Comparison of ENCODE assay signal across 7 cellular contexts in the genomic region with DNA sequence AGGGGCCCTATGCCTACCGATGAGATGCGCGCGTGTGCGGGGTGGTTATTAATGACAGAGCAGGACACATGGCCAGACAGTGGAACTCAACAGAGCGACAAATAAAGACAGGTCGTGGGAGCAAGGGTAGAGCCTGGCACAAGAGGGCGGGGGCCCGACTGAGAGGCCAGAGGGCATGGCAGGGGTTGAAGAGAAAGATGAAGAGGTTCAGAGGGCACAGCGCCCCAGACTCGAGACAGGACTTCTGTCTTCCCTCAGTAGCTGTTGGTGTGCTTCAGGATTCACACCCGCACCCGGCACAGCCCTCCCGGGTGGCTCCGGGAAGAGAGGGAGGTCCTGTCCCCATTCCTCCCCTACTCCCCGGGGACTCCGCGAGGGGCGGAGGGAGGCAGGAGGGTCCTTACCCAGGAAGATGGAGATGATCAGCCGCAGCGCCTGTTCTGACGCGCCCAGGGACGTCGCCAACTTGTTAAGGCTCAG. TPM values are rescaled to one million over a fixed set of nuclear protein-coding genes. Genes with fewer than 3 reads are reported as not detected.
DNase-seq lines count a peak whose midpoint lies in the region; ATAC-seq and TF ChIP-seq lines count a peak whose summit lies in the region.

No MANE protein-coding gene starts in this region.

- DNase-seq in GM06990 (ENCODE audit: extremely low read depth, insufficient read length) (no peak), NAMALWA (ENCODE audit: low spot score) (peak; percentile 67), adrenal gland (peak in 3 of 7 donors; percentile 29 to 62 (median 36)), iPS-NIHi7 (ENCODE audit: extremely low spot score) (peak; percentile 77)
- DNase-seq in stimulated activated naive CD8-positive, alpha-beta T cell treated with anti-CD3 and anti-CD28 coated beads, Interleukin-15, amount 100 ng/mL, for 72 hours = no peak
- no peak for DNase-seq in activated CD4-positive, alpha-beta T cell treated with anti-CD3 and anti-CD28 coated beads for 4 hours

- peak overlapping the region; percentile 89 to 91 for H3K27ac Mint-ChIP-seq in stimulated activated naive CD8-positive, alpha-beta T cell treated with anti-CD3 and anti-CD28 coated beads, Interleukin-15, amount 100 ng/mL, for 72 hours

- H3K4me1 Mint-ChIP-seq in stimulated activated naive CD8-positive, alpha-beta T cell treated with anti-CD3 and anti-CD28 coated beads, Interleukin-15, amount 100 ng/mL, for 72 hours = peaks cover 39% of the 10 kb centered on the region

- H3K27me3 Mint-ChIP-seq in stimulated activated naive CD8-positive, alpha-beta T cell treated with anti-CD3 and anti-CD28 coated beads, Interleukin-15, amount 100 ng/mL, for 72 hours = no peaks in the 10 kb centered on the region

- H3K36me3 ChIP-seq in GM06990 (ENCODE audit: control insufficient read depth, insufficient read depth, low read length) (0 out of 2 replicates have a peak, but pooled peaks cover 1% of the 10 kb centered on the region), adrenal gland (replicated peaks in 1 of 2) (no peaks in the 10 kb centered on the region)

- no peaks in the 10 kb centered on the region for H3K9me3 ChIP-seq in adrenal gland (replicated peaks in 1 of 3)

- H3K27ac ChIP-seq in adrenal gland = peak overlapping the region; percentile 89 to 100 (median 92)

- no peaks in the 10 kb centered on the region for H3K9me3 Mint-ChIP-seq in stimulated activated naive CD8-positive, alpha-beta T cell treated with anti-CD3 and anti-CD28 coated beads, Interleukin-15, amount 100 ng/mL, for 72 hours

- WGBS in adrenal gland, 4 donors = 0 to 3% (median 1%) methylated on average over 11 to 25 of the region's 25 CpGs

- intact Hi-C loops in adrenal gland (cut with DNase I) = loop anchor here in 1 of 2 donors (5.0 kb wide), 1 partner anchor 41 kb away; no protein-coding TSS in a partner anchor

- no peaks in the 10 kb centered on the region for H3K27me3 ChIP-seq in GM06990 (replicated peaks; ENCODE audit: control insufficient read depth, insufficient read depth, low read length)
- no peaks in the 10 kb centered on the region for H3K27me3 ChIP-seq in adrenal gland

- TF ChIP-seq CTCF in GM06990 (IDR thresholded peaks at IDR 0.05; ENCODE audit: insufficient read depth, low read length, poor library complexity, severe bottlenecking) (no peak), adrenal gland (IDR thresholded peaks at IDR 0.05) (no peak)

- peak overlapping the region; percentile 85 to 96 for H3K4me3 Mint-ChIP-seq in stimulated activated naive CD8-positive, alpha-beta T cell treated with anti-CD3 and anti-CD28 coated beads, Interleukin-15, amount 100 ng/mL, for 72 hours

- ATAC-seq in GM21528 (IDR thresholded peaks at IDR 0.05; ENCODE audit: low FRiP score, unreplicated experiment) = peak; percentile 2
- ATAC-seq in stimulated activated naive CD8-positive, alpha-beta T cell treated with anti-CD3 and anti-CD28 coated beads, Interleukin-15, amount 100 ng/mL, for 72 hours = peak; percentile 41

- H3K4me1 ChIP-seq in adrenal gland (replicated peaks in 1 of 2) = peaks cover 9 to 31% of the 10 kb centered on the region in 2 donors

- TF ChIP-seq POLR2A in adrenal gland (IDR thresholded peaks at IDR 0.05) = no peak

- H3K4me3 ChIP-seq in GM06990 (replicated peaks; ENCODE audit: low read depth, low read length) (peak overlapping the region; percentile 91), adrenal gland (peak overlapping the region; percentile 56 to 96 (median 88))

RNA-seq across cellular contexts. Expression of a gene that starts 0.4 kb away (rescaled TPM):
- total RNA-seq in adrenal gland = 100 to 1,000 TPM in 2 of 8 donors, 10 to 100 TPM in 6; 48.5 to 146 (median 80.4) TPM
- 10 to 100 TPM; 40.4 to 87.5 (median 49.3) TPM for polyA plus RNA-seq in adrenal gland

RNA-seq across cellular contexts. Expression of a gene that starts 42.6 kb away (rescaled TPM):
- 100 to 1,000 TPM; 180 to 582 (median 300) TPM for total RNA-seq in adrenal gland
- polyA plus RNA-seq in adrenal gland = 100 to 1,000 TPM; 171 to 234 (median 229) TPM

RNA-seq across cellular contexts. Expression of a gene that starts 47.2 kb away (rescaled TPM):
- 10 to 100 TPM; 21.9 to 54.4 (median 39.2) TPM for total RNA-seq in adrenal gland
- 10 to 100 TPM; 14.2 to 43.1 (median 15.6) TPM for polyA plus RNA-seq in adrenal gland

RNA-seq across cellular contexts. Expression of a gene that starts 47.4 kb away (rescaled TPM):
- 100 to 1,000 TPM; 158 to 344 (median 227) TPM for total RNA-seq in adrenal gland
- 100 to 1,000 TPM; 128 to 222 (median 131) TPM for polyA plus RNA-seq in adrenal gland

Comparison
In these comparisons a context has a peak if more than half of its experiments do, and no peak if none do; other contexts are left out.
1. DNase-seq: peak in NAMALWA (single experiment) and iPS-NIHi7 (single experiment); none in GM06990 (single experiment), stimulated activated naive CD8-positive, alpha-beta T cell treated with anti-CD3 and anti-CD28 coated beads, Interleukin-15, amount 100 ng/mL, for 72 hours (0 of 2) and activated CD4-positive, alpha-beta T cell treated with anti-CD3 and anti-CD28 coated beads for 4 hours (0 of 2).